Comparison of ENCODE assay signal across 15 cellular contexts in the genomic region with DNA sequence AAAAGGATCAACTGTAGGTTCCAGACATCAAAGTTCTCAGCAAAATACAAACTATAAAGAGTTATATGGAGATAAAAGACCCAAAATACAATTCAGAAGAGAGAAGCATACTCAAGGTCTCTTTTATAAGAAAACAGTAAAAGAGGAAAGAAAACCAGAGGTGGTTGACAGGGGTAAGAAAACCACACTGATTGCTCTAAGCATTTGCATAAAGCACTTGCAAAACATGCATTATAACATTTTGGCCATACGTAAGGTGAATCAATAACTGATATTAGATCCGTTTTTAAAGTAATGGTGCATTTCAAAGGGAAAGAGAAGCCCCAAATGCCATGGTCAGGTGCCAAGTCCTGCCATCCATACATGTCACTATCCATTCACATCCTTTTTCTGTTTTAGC. TPM values are rescaled to one million over a fixed set of nuclear protein-coding genes. Genes with fewer than 3 reads are reported as not detected.
A peak's percentile ranks its signal among the peaks of the same experiment; 100 is the strongest.
DNase-seq lines count a peak whose midpoint lies in the region; ATAC-seq and TF ChIP-seq lines count a peak whose summit lies in the region.
"Had no signal": no experiment of that assay in that cellular context is flagged by ENCODE, and none has a peak within 500 bp of the region (broad histone marks: within the 10 kb centered on the region; RNA-seq: fewer than 3 reads in every experiment).

No MANE protein-coding gene starts in this region.

- H3K27ac Mint-ChIP-seq in central memory CD8-positive, alpha-beta T cell (ENCODE audit: low read depth), result peak overlapping the region; percentile 29

- intact Hi-C loops in dorsolateral prefrontal cortex (cut with DNase I), result loop anchor here in 1 of 2 donors (5.0 kb wide), 1 partner anchor 35 kb away; no protein-coding TSS in a partner anchor

- H3K4me3 Mint-ChIP-seq in central memory CD8-positive, alpha-beta T cell, result peak overlapping the region; percentile 6

- H3K27ac ChIP-seq in dorsolateral prefrontal cortex, result no peak overlapping the region
- H3K27ac ChIP-seq: adrenal gland, HL-60, WERI-Rb-1 had no signal

- no peak overlapping the region for H3K4me3 ChIP-seq in dorsolateral prefrontal cortex
- H3K4me3 ChIP-seq: adrenal gland had no signal

- peak; percentile 30 for ATAC-seq in GM18861 (IDR thresholded peaks at IDR 0.05; ENCODE audit: unreplicated experiment)
- peak; percentile 34 for ATAC-seq in GM21390 (IDR thresholded peaks at IDR 0.05; ENCODE audit: unreplicated experiment)
- ATAC-seq in HG03442 (IDR thresholded peaks at IDR 0.05; ENCODE audit: unreplicated experiment), result peak; percentile 29
- no peak for ATAC-seq in central memory CD8-positive, alpha-beta T cell (replicated peaks; ENCODE audit: extremely low read depth, poor library complexity, severe bottlenecking)
- ATAC-seq in HG03469 (IDR thresholded peaks at IDR 0.05; ENCODE audit: unreplicated experiment), result no peak
- ATAC-seq: Panc1 had no signal

- H3K36me3 Mint-ChIP-seq in central memory CD8-positive, alpha-beta T cell (ENCODE audit: insufficient read depth), result peaks cover 17% of the 10 kb centered on the region

- H3K4me1 Mint-ChIP-seq in central memory CD8-positive, alpha-beta T cell, result peaks cover 73% of the 10 kb centered on the region

- no peaks in the 10 kb centered on the region for H3K27me3 ChIP-seq in dorsolateral prefrontal cortex
- H3K27me3 ChIP-seq: adrenal gland had no signal

- no peak for TF ChIP-seq CTCF in dorsolateral prefrontal cortex (IDR thresholded peaks at IDR 0.05 in 54 of 56, conservative IDR thresholded peaks at IDR 0.05 in 2 of 56; ENCODE audit: low read depth in 1 of 56, partially characterized antibody in 56 of 56)

- H3K9me3 Mint-ChIP-seq in central memory CD8-positive, alpha-beta T cell, result peaks cover 5% of the 10 kb centered on the region

- DNase-seq in central memory CD8-positive, alpha-beta T cell (ENCODE audit: low spot score in 2 of 2), result no peak
- no peak for DNase-seq in NCI-H187 treated with DMSO at 0.1 percent for 48 hours (lab: John Stamatoyannopoulos, UW)
- no peak for DNase-seq in dorsolateral prefrontal cortex
- no peak for DNase-seq in superior temporal gyrus (ENCODE audit: extremely low spot score)
- DNase-seq: adrenal gland, DMS53, hypothalamus, NCI-H1694, WERI-Rb-1 had no signal

- H3K27me3 Mint-ChIP-seq in central memory CD8-positive, alpha-beta T cell, result no peaks in the 10 kb centered on the region

RNA-seq across cellular contexts. Expression of gene DDHD1, which starts 5.9 kb away (rescaled TPM):
- 10 to 100 TPM; 26.9 to 70.6 (median 49.7) TPM for total RNA-seq in dorsolateral prefrontal cortex

Comparison
In these comparisons a context has a peak if more than half of its experiments do, and no peak if none do; other contexts are left out.
1. ATAC-seq: peak in GM18861 (single experiment), GM21390 (single experiment) and HG03442 (single experiment); none in central memory CD8-positive, alpha-beta T cell (single experiment) and HG03469 (single experiment).